In the genomic region with DNA sequence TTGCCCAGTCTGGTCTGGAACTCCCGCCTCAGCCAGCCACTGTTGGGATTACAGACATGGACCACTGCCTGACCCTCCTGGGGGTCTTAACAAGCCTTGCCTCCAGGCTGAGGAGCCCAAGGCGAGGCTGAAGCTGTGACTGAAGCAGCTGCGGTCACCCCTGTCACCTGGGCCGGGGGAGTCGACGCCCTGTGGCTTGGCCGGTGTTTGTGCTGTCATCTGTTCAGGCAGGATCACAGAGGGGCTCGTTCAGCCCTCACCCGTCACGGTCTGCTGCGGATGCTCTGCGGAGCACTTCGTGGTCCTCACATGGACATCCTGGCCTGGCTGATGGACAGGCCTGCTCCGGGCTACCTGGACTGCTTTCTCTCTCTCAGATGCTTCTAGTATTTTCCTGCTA, we compare ENCODE assay signal across 31 cellular contexts.
"Had no signal": no experiment of that assay in that cellular context is flagged by ENCODE, and none has a peak within 500 bp of the region (broad histone marks: within the 10 kb centered on the region; RNA-seq: fewer than 3 reads in every experiment).

No MANE protein-coding gene starts in this region.

- H3K27ac Mint-ChIP-seq: activated CD8-positive, alpha-beta T cell treated with anti-CD3 and anti-CD28 coated beads, Interleukin-2, amount 10 ng/mL, durations not matched to agents 7 days and 5 days; activated naive CD8-positive, alpha-beta T cell treated with anti-CD3 and anti-CD28 coated beads, Interleukin-2, amount 50 U/mL, for 24 hours; WTC11 had no signal

- ATAC-seq: activated CD8-positive, alpha-beta T cell treated with anti-CD3 and anti-CD28 coated beads, Interleukin-2, amount 10 ng/mL, durations not matched to agents 7 days and 5 days; activated naive CD4-positive, alpha-beta T cell treated with anti-CD3 and anti-CD28 coated beads, Interleukin-2, amount 50 U/mL, for 72 hours; activated naive CD8-positive, alpha-beta T cell treated with anti-CD3 and anti-CD28 coated beads, Interleukin-2, amount 50 U/mL, for 24 hours; Panc1; T-helper 17 cell; WTC11 had no signal

- H3K9me3 Mint-ChIP-seq: activated naive CD4-positive, alpha-beta T cell treated with anti-CD3 and anti-CD28 coated beads, Interleukin-2, amount 50 U/mL, for 72 hours; activated naive CD8-positive, alpha-beta T cell treated with anti-CD3 and anti-CD28 coated beads, Interleukin-2, amount 50 U/mL, for 24 hours had no signal

- DNase-seq: activated CD4-positive, alpha-beta T cell treated with anti-CD3 and anti-CD28 coated beads for 48 hours; activated CD4-positive, alpha-beta T cell treated with anti-CD3 and anti-CD28 coated beads, Interleukin-2, amount 50 U/mL, for 4 hours; activated CD4-positive, CD25-positive, alpha-beta regulatory T cell treated with anti-CD3 and anti-CD28 coated beads, Interleukin-2, amount 50 U/mL, for 72 hours; activated CD8-positive, alpha-beta memory T cell treated with anti-CD3 and anti-CD28 coated beads, Interleukin-2, amount 50 U/mL, for 48 hours; activated CD8-positive, alpha-beta T cell treated with anti-CD3 and anti-CD28 coated beads, Interleukin-2, amount 10 ng/mL, durations not matched to agents 7 days and 5 days; activated effector memory CD4-positive, alpha-beta T cell treated with Interleukin-2 at 50 U/mL for 16 hours; activated naive CD4-positive, alpha-beta T cell; activated naive CD8-positive, alpha-beta T cell treated with anti-CD3 and anti-CD28 coated beads, Interleukin-2, amount 50 U/mL, for 24 hours; activated T-cell treated with anti-CD3 and anti-CD28 coated beads, Interleukin-2, amount 50 U/mL, for 1 hour; amniotic stem cell; brain microvascular endothelial cell; caudate nucleus; Karpas-422; MM.1S; NCI-H1105; NCI-H1436; NCI-H1694 treated with DMSO at 0.1 percent for 48 hours; NCI-H2029 treated with DMSO at 0.1 percent for 48 hours; NCI-H345; NCI-H510A treated with DMSO at 0.1 percent for 48 hours; NCI-H69; NK-92 treated with Interleukin-12 subunit alpha and Interleukin-12 subunit beta, amount 100 ng/mL, for 24 hours; OCI-M1; RPMI8226; SHP77 treated with DMSO at 0.1 percent for 48 hours; T-helper 17 cell; T-helper 9 cell had no signal

- FAIRE-seq: astrocyte had no signal

- H3K27me3 Mint-ChIP-seq: activated naive CD8-positive, alpha-beta T cell treated with anti-CD3 and anti-CD28 coated beads, Interleukin-2, amount 50 U/mL, for 24 hours; T-helper 17 cell had no signal

- H3K4me1 Mint-ChIP-seq: activated naive CD8-positive, alpha-beta T cell treated with anti-CD3 and anti-CD28 coated beads, Interleukin-2, amount 50 U/mL, for 24 hours; WTC11 had no signal

- H3K27me3 ChIP-seq: brain microvascular endothelial cell had no signal

- H3K4me3 Mint-ChIP-seq: activated CD8-positive, alpha-beta T cell treated with anti-CD3 and anti-CD28 coated beads, Interleukin-2, amount 10 ng/mL, durations not matched to agents 7 days and 5 days; activated naive CD8-positive, alpha-beta T cell treated with anti-CD3 and anti-CD28 coated beads, Interleukin-2, amount 50 U/mL, for 24 hours; T-helper 17 cell; WTC11 had no signal

- H3K27ac ChIP-seq: brain microvascular endothelial cell had no signal
